In the genomic region with DNA sequence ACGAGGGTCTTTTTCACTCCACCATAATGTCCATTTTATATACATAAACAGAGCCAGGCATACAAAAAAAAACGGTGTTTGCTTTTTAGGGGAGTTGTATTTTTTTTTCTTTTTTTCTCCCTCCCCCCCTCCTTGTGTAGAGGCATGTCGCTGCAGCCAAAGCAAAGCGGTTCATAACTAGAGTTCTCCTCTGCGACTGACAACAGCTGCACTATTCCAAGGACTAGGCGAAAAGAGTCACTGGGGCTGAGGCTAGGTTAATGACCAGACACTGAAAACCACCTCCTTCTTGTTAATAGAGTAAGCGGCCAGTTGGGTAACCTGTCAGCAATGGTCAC, we compare ENCODE assay signal across 3 cellular contexts.
TF ChIP-seq lines count a peak whose summit lies in the region.

No MANE protein-coding gene starts in this region.

TF ChIP-seq in A549, 52 proteins besides CTCF, POLR2A, EP300 and RAD21:
- TF ChIP-seq CEBPB (IDR thresholded peaks at IDR 0.05) (no peak), POLR2AphosphoS2 (conservative IDR thresholded peaks at IDR 0.05; ENCODE audit: low read length) (no peak), ZNF302 (CRISPR knock-in tag; IDR thresholded peaks at IDR 0.05) (no peak), EHF (CRISPR knock-in tag; IDR thresholded peaks at IDR 0.05) (no peak), HEYL (CRISPR knock-in tag; IDR thresholded peaks at IDR 0.05) (no peak), ZFP36 (IDR thresholded peaks at IDR 0.05; ENCODE audit: borderline replicate concordance, partially characterized antibody) (no peak), KDM1A (IDR thresholded peaks at IDR 0.05; ENCODE audit: low read depth) (no peak), SMC3 (IDR thresholded peaks at IDR 0.05) (no peak), GATA3 (IDR thresholded peaks at IDR 0.05; ENCODE audit: borderline replicate concordance) (no peak), MAFK (IDR thresholded peaks at IDR 0.05; ENCODE audit: partially characterized antibody) (no peak), FOXS1 (CRISPR knock-in tag; IDR thresholded peaks at IDR 0.05) (no peak), NFE2L2 (conservative IDR thresholded peaks at IDR 0.05; ENCODE audit: low read length) (no peak), RCOR1 (IDR thresholded peaks at IDR 0.05; ENCODE audit: low read depth, low read length) (no peak), ESRRA (IDR thresholded peaks at IDR 0.05; ENCODE audit: borderline replicate concordance, low read length) (no peak)
- TF ChIP-seq, protein P1, sequence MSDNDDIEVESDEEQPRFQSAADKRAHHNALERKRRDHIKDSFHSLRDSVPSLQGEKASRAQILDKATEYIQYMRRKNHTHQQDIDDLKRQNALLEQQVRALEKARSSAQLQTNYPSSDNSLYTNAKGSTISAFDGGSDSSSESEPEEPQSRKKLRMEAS (IDR thresholded peaks at IDR 0.05) = no peak

TF ChIP-seq in HEK293, 187 proteins besides CTCF, POLR2A, EP300 and RAD21:
- TF ChIP-seq, protein P2, sequence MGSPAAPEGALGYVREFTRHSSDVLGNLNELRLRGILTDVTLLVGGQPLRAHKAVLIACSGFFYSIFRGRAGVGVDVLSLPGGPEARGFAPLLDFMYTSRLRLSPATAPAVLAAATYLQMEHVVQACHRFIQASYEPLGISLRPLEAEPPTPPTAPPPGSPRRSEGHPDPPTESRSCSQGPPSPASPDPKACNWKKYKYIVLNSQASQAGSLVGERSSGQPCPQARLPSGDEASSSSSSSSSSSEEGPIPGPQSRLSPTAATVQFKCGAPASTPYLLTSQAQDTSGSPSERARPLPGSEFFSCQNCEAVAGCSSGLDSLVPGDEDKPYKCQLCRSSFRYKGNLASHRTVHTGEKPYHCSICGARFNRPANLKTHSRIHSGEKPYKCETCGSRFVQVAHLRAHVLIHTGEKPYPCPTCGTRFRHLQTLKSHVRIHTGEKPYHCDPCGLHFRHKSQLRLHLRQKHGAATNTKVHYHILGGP (tag by site-specific recombination; IDR thresholded peaks at IDR 0.05) = no peak
- TF ChIP-seq ZNF610 (tag by site-specific recombination; IDR thresholded peaks at IDR 0.05; ENCODE audit: borderline replicate concordance) (no peak), ZNF561 (tag by site-specific recombination; IDR thresholded peaks at IDR 0.05; ENCODE audit: borderline replicate concordance) (no peak), KLF1 (tag by site-specific recombination; IDR thresholded peaks at IDR 0.05) (no peak), ZNF155 (tag by site-specific recombination; IDR thresholded peaks at IDR 0.05) (no peak), HOXA7 (CRISPR knock-in tag; IDR thresholded peaks at IDR 0.05; ENCODE audit: borderline replicate concordance) (no peak), TCF7L2 (IDR thresholded peaks at IDR 0.05; ENCODE audit: borderline replicate concordance, low read depth, low read length) (no peak), ZNF391 (tag by site-specific recombination; IDR thresholded peaks at IDR 0.05; ENCODE audit: borderline replicate concordance, low read depth) (no peak), ZNF19 (tag by site-specific recombination; IDR thresholded peaks at IDR 0.05; ENCODE audit: low read depth) (no peak), ZNF555 (tag by site-specific recombination; conservative IDR thresholded peaks at IDR 0.05) (no peak)
- TF ChIP-seq, protein P3, sequence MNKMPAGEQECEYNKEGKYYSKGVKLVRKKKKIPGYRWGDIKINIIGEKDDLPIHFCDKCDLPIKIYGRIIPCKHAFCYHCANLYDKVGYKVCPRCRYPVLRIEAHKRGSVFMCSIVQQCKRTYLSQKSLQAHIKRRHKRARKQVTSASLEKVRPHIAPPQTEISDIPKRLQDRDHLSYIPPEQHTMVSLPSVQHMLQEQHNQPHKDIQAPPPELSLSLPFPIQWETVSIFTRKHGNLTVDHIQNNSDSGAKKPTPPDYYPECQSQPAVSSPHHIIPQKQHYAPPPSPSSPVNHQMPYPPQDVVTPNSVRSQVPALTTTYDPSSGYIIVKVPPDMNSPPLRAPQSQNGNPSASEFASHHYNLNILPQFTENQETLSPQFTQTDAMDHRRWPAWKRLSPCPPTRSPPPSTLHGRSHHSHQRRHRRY (tag by site-specific recombination; IDR thresholded peaks at IDR 0.05) = no peak
TF ChIP-seq in HEK293: peak in this region for 0.

TF ChIP-seq in neural cell, 6 proteins besides CTCF, POLR2A, EP300 and RAD21:
- TF ChIP-seq SMC3 (conservative IDR thresholded peaks at IDR 0.05; ENCODE audit: poor library complexity) (no peak), EZH2 (IDR thresholded peaks at IDR 0.05; ENCODE audit: borderline replicate concordance, insufficient read depth, low read length, poor library complexity, severe bottlenecking) (no peak), MXI1 (conservative IDR thresholded peaks at IDR 0.05; ENCODE audit: poor library complexity, severe bottlenecking) (no peak), POLR2AphosphoS5 (IDR thresholded peaks at IDR 0.05) (no peak), TAF1 (IDR thresholded peaks at IDR 0.05; ENCODE audit: low read depth) (no peak)
- TF ChIP-seq, protein P4, sequence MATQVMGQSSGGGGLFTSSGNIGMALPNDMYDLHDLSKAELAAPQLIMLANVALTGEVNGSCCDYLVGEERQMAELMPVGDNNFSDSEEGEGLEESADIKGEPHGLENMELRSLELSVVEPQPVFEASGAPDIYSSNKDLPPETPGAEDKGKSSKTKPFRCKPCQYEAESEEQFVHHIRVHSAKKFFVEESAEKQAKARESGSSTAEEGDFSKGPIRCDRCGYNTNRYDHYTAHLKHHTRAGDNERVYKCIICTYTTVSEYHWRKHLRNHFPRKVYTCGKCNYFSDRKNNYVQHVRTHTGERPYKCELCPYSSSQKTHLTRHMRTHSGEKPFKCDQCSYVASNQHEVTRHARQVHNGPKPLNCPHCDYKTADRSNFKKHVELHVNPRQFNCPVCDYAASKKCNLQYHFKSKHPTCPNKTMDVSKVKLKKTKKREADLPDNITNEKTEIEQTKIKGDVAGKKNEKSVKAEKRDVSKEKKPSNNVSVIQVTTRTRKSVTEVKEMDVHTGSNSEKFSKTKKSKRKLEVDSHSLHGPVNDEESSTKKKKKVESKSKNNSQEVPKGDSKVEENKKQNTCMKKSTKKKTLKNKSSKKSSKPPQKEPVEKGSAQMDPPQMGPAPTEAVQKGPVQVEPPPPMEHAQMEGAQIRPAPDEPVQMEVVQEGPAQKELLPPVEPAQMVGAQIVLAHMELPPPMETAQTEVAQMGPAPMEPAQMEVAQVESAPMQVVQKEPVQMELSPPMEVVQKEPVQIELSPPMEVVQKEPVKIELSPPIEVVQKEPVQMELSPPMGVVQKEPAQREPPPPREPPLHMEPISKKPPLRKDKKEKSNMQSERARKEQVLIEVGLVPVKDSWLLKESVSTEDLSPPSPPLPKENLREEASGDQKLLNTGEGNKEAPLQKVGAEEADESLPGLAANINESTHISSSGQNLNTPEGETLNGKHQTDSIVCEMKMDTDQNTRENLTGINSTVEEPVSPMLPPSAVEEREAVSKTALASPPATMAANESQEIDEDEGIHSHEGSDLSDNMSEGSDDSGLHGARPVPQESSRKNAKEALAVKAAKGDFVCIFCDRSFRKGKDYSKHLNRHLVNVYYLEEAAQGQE (IDR thresholded peaks at IDR 0.05; ENCODE audit: borderline replicate concordance) = no peak
TF ChIP-seq in neural cell: peak in this region for 0.
